10 cellular contexts compared by ENCODE assay signal in the genomic region with DNA sequence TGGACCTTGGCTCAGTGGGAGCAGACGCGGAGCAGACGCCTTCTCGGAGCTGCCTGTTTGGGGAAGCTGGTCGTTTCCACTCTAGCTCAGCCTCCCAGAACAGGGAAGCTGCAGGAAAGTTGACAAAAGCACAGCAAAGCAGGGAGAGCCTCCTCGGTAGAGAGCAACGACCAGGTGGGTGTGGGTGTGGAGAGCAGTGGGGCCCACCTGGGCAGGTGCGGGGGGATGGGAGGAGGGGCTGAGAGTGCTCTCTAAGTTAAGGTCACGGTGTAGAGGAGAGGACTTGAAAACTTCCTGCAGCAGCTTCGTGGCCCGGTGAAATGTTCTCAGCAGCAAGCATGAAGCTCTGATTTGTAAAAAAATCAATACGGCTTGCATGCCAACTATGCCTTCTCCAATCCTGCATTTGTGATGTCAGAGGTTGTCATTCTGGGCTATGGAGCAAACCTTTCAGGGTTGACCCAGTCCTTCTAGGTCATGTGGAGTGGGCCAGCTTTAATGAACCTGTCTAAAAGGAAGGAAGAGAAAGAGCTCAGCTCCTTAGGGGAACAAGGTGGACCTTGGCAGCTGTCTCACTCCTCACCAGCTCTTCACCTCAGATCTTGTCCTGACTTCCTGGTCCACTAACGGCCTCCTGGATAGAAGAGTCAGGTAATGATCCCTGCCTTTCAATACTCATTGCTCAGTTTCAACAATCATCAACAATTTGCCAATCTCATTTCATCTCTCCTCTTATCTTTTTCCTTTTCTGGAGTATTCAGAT.
A peak's percentile ranks its signal among the peaks of the same experiment; 100 is the strongest.
DNase-seq lines count a peak whose midpoint lies in the region; ATAC-seq, FAIRE-seq and TF ChIP-seq lines count a peak whose summit lies in the region.
"Had no signal": no experiment of that assay in that cellular context is flagged by ENCODE, and none has a peak within 500 bp of the region (broad histone marks: within the 10 kb centered on the region; RNA-seq: fewer than 3 reads in every experiment).

No MANE protein-coding gene starts in this region.

- no peak overlapping the region for H3K4me2 ChIP-seq in mesendoderm (ENCODE audit: low read length)

- intact Hi-C loops in activated CD4-positive, alpha-beta T cell treated with anti-CD3 and anti-CD28 coated beads, Interleukin-2, amount 10 ng/mL, durations not matched to agents 24 days and 14 days (cut with micrococcal nuclease) = loop anchor here (2.0 to 10.0 kb wide), 6 partner anchors 19 to 531 kb away; a partner anchor contains a TSS

- H3K27me3 Mint-ChIP-seq in activated CD4-positive, alpha-beta T cell treated with anti-CD3 and anti-CD28 coated beads, Interleukin-2, amount 10 ng/mL, durations not matched to agents 24 days and 14 days = peaks cover under 1% of the 10 kb centered on the region

- WGBS in mesendoderm (ENCODE audit: extremely low coverage, insufficient coverage, low lambda C conversion rate) = no CpG with 5 or more reads among the region's 13 CpGs

- no peak for TF ChIP-seq CTCF in GM12864 (IDR thresholded peaks at IDR 0.05; ENCODE audit: low read depth, low read length, missing control alignments)

- H3K23ac ChIP-seq in mesendoderm (ENCODE audit: low read length) = peak overlapping the region; percentile 6

- H3K27ac Mint-ChIP-seq in activated CD4-positive, alpha-beta T cell treated with anti-CD3 and anti-CD28 coated beads, Interleukin-2, amount 10 ng/mL, durations not matched to agents 24 days and 14 days = peak overlapping the region; percentile 94

- no peaks in the 10 kb centered on the region for H3K27me3 ChIP-seq in mesendoderm (ENCODE audit: insufficient read depth, low read length, poor library complexity)

- DNase-seq in GM12864 (ENCODE audit: low read depth) (no peak), mesendoderm (no peak), HCEC 1CT (no peak), urothelium cell line (ENCODE audit: low spot score) (no peak), NCI-H2029 (lab: John Stamatoyannopoulos, UW) (no peak)
- DNase-seq in activated CD4-positive, alpha-beta T cell treated with anti-CD3 and anti-CD28 coated beads, Interleukin-2, amount 10 ng/mL, durations not matched to agents 24 days and 14 days = no peak
- DNase-seq: kidney had no signal

- no peak overlapping the region for H3K56ac ChIP-seq in mesendoderm (ENCODE audit: low read length)

- H3K36me3 ChIP-seq in mesendoderm (ENCODE audit: control insufficient read depth, insufficient read depth, low read length) = no peaks in the 10 kb centered on the region

- no peak overlapping the region for H3K4ac ChIP-seq in mesendoderm (ENCODE audit: low read depth, low read length)

- H3K18ac ChIP-seq in mesendoderm (ENCODE audit: low read length) = no peak overlapping the region

- H2BK120ac ChIP-seq in mesendoderm (ENCODE audit: low read depth, low read length) = no peak overlapping the region

- peaks cover 5% of the 10 kb centered on the region for H3K4me1 ChIP-seq in mesendoderm (ENCODE audit: control insufficient read depth, low read depth, low read length)

- ATAC-seq in GM21825 (IDR thresholded peaks at IDR 0.05; ENCODE audit: unreplicated experiment) (peak; percentile 28), HG03469 (IDR thresholded peaks at IDR 0.05; ENCODE audit: unreplicated experiment) (no peak)

- FAIRE-seq in urothelium cell line (lab: Jason Lieb, UNC) = no peak
- FAIRE-seq: kidney had no signal

- H3K27ac ChIP-seq in mesendoderm (ENCODE audit: low read depth, low read length) = no peak overlapping the region
- H3K27ac ChIP-seq: VCaP had no signal

- no peak overlapping the region for H2BK15ac ChIP-seq in mesendoderm (replicated peaks; ENCODE audit: low read depth)

- H4K5ac ChIP-seq in mesendoderm (ENCODE audit: low read length) = no peak overlapping the region

- H3K36me3 Mint-ChIP-seq in activated CD4-positive, alpha-beta T cell treated with anti-CD3 and anti-CD28 coated beads, Interleukin-2, amount 10 ng/mL, durations not matched to agents 24 days and 14 days (ENCODE audit: low read depth) = no peaks in the 10 kb centered on the region

- no peaks in the 10 kb centered on the region for H3K79me2 ChIP-seq in mesendoderm (ENCODE audit: control insufficient read depth, insufficient read depth, low read length)

- no peaks in the 10 kb centered on the region for H3K9me3 Mint-ChIP-seq in activated CD4-positive, alpha-beta T cell treated with anti-CD3 and anti-CD28 coated beads, Interleukin-2, amount 10 ng/mL, durations not matched to agents 24 days and 14 days

- H2AK5ac ChIP-seq in mesendoderm (ENCODE audit: low read length) = peak overlapping the region; percentile 63

- no peak overlapping the region for H3K9ac ChIP-seq in mesendoderm (ENCODE audit: low read length)

- H4K8ac ChIP-seq in mesendoderm (ENCODE audit: low read depth, low read length) = no peak overlapping the region

- no peak overlapping the region for H2BK5ac ChIP-seq in mesendoderm (ENCODE audit: low read length)

- H3K4me3 ChIP-seq in GM12864 (ENCODE audit: low read depth, low read length) (peak overlapping the region; percentile 18; the same call in 1 of the 2 replicates), mesendoderm (ENCODE audit: low read length) (no peak overlapping the region)

- H3K4me3 Mint-ChIP-seq in activated CD4-positive, alpha-beta T cell treated with anti-CD3 and anti-CD28 coated beads, Interleukin-2, amount 10 ng/mL, durations not matched to agents 24 days and 14 days = peak overlapping the region; percentile 87

- peaks cover 46% of the 10 kb centered on the region for H3K4me1 Mint-ChIP-seq in activated CD4-positive, alpha-beta T cell treated with anti-CD3 and anti-CD28 coated beads, Interleukin-2, amount 10 ng/mL, durations not matched to agents 24 days and 14 days

- H3K79me1 ChIP-seq in mesendoderm (ENCODE audit: low read length) = no peaks in the 10 kb centered on the region
